24 cellular contexts compared by ENCODE assay signal in genomic region chr3:124107491-124107890, GRCh38.
DNase-seq lines count a peak whose midpoint lies in the region; ATAC-seq and TF ChIP-seq lines count a peak whose summit lies in the region.
"Had no signal": no experiment of that assay in that cellular context is flagged by ENCODE, and none has a peak within 500 bp of the region (broad histone marks: within the 10 kb centered on the region; RNA-seq: fewer than 3 reads in every experiment).

No MANE protein-coding gene starts in this region.

- 62 to 76% methylated on average over 1 of the region's 1 CpG for WGBS in GM23248 (ENCODE audit: low coverage in 1 of 2, low lambda C conversion rate in 2 of 2, missing lambda C conversion rate in 2 of 2), 2 experiments
- WGBS in smooth muscle cell (ENCODE audit: low lambda C conversion rate) = 72% methylated on average over 1 of the region's 1 CpG

- TF ChIP-seq CTCF in endothelial cell (IDR thresholded peaks at IDR 0.05; ENCODE audit: unreplicated experiment) (no peak), smooth muscle cell (IDR thresholded peaks at IDR 0.05; ENCODE audit: borderline replicate concordance, insufficient read depth, poor library complexity, severe bottlenecking) (no peak), type B pancreatic cell (conservative IDR thresholded peaks at IDR 0.05) (no peak)

- H3K4me1 Mint-ChIP-seq in endothelial cell (ENCODE audit: unreplicated experiment) = peaks cover 10% of the 10 kb centered on the region
- H3K4me1 Mint-ChIP-seq in effector memory CD8-positive, alpha-beta T cell (ENCODE audit: low read depth in 2 of 2) = no peaks in the 10 kb centered on the region
- no peaks in the 10 kb centered on the region for H3K4me1 Mint-ChIP-seq in type B pancreatic cell (ENCODE audit: unreplicated experiment)
- H3K4me1 Mint-ChIP-seq: immature natural killer cell, neural crest cell had no signal

- H2AFZ ChIP-seq in GM23248 = no peak overlapping the region
- no peak overlapping the region for H2AFZ ChIP-seq in smooth muscle cell (ENCODE audit: low read depth)

- H3K4me3 Mint-ChIP-seq in endothelial cell (ENCODE audit: unreplicated experiment) (no peak overlapping the region), type B pancreatic cell (no peak overlapping the region)
- no peak overlapping the region for H3K4me3 Mint-ChIP-seq in effector memory CD8-positive, alpha-beta T cell
- H3K4me3 Mint-ChIP-seq: activated T-helper 1 cell treated with anti-CD3 and anti-CD28 coated beads, Interleukin-12 subunit alpha, Interleukin-12 subunit beta, Interleukin-2, Interleukin-4 antibody, amounts not matched to agents 30 ng/mL and 10 ng/mL and 1 ng/mL, durations not matched to agents 14 hours and 24 hours and 36 hours; CD4-positive, alpha-beta T cell; immature natural killer cell; neural crest cell; stimulated activated naive CD8-positive, alpha-beta T cell treated with anti-CD3 and anti-CD28 coated beads, Interleukin-15, Interleukin-2, amounts not matched to agents 100 ng/mL and 50 ng/mL, for 24 hours had no signal

- peak overlapping the region; percentile 65 for H3K27ac Mint-ChIP-seq in endothelial cell (ENCODE audit: unreplicated experiment)
- no peak overlapping the region for H3K27ac Mint-ChIP-seq in effector memory CD8-positive, alpha-beta T cell
- H3K27ac Mint-ChIP-seq in type B pancreatic cell = no peak overlapping the region
- H3K27ac Mint-ChIP-seq: activated T-helper 1 cell treated with anti-CD3 and anti-CD28 coated beads, Interleukin-12 subunit alpha, Interleukin-12 subunit beta, Interleukin-2, Interleukin-4 antibody, amounts not matched to agents 30 ng/mL and 10 ng/mL and 1 ng/mL, durations not matched to agents 14 hours and 24 hours and 36 hours; CD4-positive, alpha-beta T cell; immature natural killer cell; stimulated activated naive CD8-positive, alpha-beta T cell treated with anti-CD3 and anti-CD28 coated beads, Interleukin-15, Interleukin-2, amounts not matched to agents 100 ng/mL and 50 ng/mL, for 24 hours had no signal

- H3K9me3 Mint-ChIP-seq in endothelial cell (ENCODE audit: unreplicated experiment) = no peaks in the 10 kb centered on the region
- H3K9me3 Mint-ChIP-seq in effector memory CD8-positive, alpha-beta T cell = no peaks in the 10 kb centered on the region
- H3K9me3 Mint-ChIP-seq in type B pancreatic cell = no peaks in the 10 kb centered on the region
- H3K9me3 Mint-ChIP-seq: activated T-helper 1 cell treated with anti-CD3 and anti-CD28 coated beads, Interleukin-12 subunit alpha, Interleukin-12 subunit beta, Interleukin-2, Interleukin-4 antibody, amounts not matched to agents 30 ng/mL and 10 ng/mL and 1 ng/mL, durations not matched to agents 14 hours and 24 hours and 36 hours; CD4-positive, alpha-beta T cell; immature natural killer cell had no signal

- in situ Hi-C loops in GM23248 (cut with MboI) = no loop called here

- peaks cover 9% of the 10 kb centered on the region for H3K36me3 Mint-ChIP-seq in endothelial cell (ENCODE audit: low read depth, unreplicated experiment)
- H3K36me3 Mint-ChIP-seq in effector memory CD8-positive, alpha-beta T cell (ENCODE audit: insufficient read depth) = no peaks in the 10 kb centered on the region
- no peaks in the 10 kb centered on the region for H3K36me3 Mint-ChIP-seq in type B pancreatic cell
- H3K36me3 Mint-ChIP-seq: immature natural killer cell had no signal

- DNase-seq in GM23248 (peak; percentile 40), MG63 (peak; percentile 61), endothelial cell (ENCODE audit: low spot score) (no peak), smooth muscle cell (lab: John Stamatoyannopoulos, UW; ENCODE audit: unreplicated experiment) (no peak), type B pancreatic cell (ENCODE audit: extremely low spot score, unreplicated experiment) (no peak)
- no peak for DNase-seq in effector memory CD8-positive, alpha-beta T cell
- DNase-seq: activated naive CD4-positive, alpha-beta T cell treated with anti-CD3 and anti-CD28 coated beads, Interleukin-2, amount 50 U/mL, for 16 hours; CD4-positive, alpha-beta T cell; DMS 273 treated with DMSO at 0.1 percent for 48 hours; hippocampal formation; immature natural killer cell; KG1; left lung; mucosa of descending colon; NCI-H146; stimulated activated CD4-positive, alpha-beta T cell treated with anti-CD3 and anti-CD28 coated beads, Interleukin-15, amount 100 ng/mL, for 24 hours; trophoblast cell had no signal

- no peak overlapping the region for H3K27ac ChIP-seq in GM23248
- peak overlapping the region; percentile 91 for H3K27ac ChIP-seq in smooth muscle cell (ENCODE audit: low read depth)
- H3K27ac ChIP-seq: epithelial cell of prostate, left lung, VCaP had no signal

- H3K36me3 ChIP-seq in GM23248 (ENCODE audit: low read depth) = no peaks in the 10 kb centered on the region
- no peaks in the 10 kb centered on the region for H3K36me3 ChIP-seq in MG63
- H3K36me3 ChIP-seq in smooth muscle cell (ENCODE audit: low read depth) = no peaks in the 10 kb centered on the region
- H3K36me3 ChIP-seq: left lung had no signal

- H3K4me3 ChIP-seq in GM23248 = no peak overlapping the region
- H3K4me3 ChIP-seq in MG63 = no peak overlapping the region
- H3K4me3 ChIP-seq in smooth muscle cell = no peak overlapping the region
- H3K4me3 ChIP-seq: left lung, mucosa of descending colon had no signal

- H3K27me3 ChIP-seq in GM23248 (replicated peaks; ENCODE audit: insufficient read depth) (no peaks in the 10 kb centered on the region), MG63 (0 out of 2 replicates have a peak, but pooled peaks cover 5% of the 10 kb centered on the region), smooth muscle cell (ENCODE audit: low read depth) (no peaks in the 10 kb centered on the region)
- H3K27me3 ChIP-seq: left lung had no signal

- H3K4me2 ChIP-seq in GM23248 (ENCODE audit: unreplicated experiment) (peak overlapping the region; percentile 35), smooth muscle cell (peak overlapping the region; percentile 73)

- H3K9me3 ChIP-seq in GM23248 (ENCODE audit: low read depth) = no peaks in the 10 kb centered on the region
- no peaks in the 10 kb centered on the region for H3K9me3 ChIP-seq in MG63
- H3K9me3 ChIP-seq in smooth muscle cell (replicated peaks; ENCODE audit: low read depth) = no peaks in the 10 kb centered on the region
- H3K9me3 ChIP-seq: left lung, mucosa of descending colon had no signal

- ATAC-seq in GM19351 (IDR thresholded peaks at IDR 0.05; ENCODE audit: unreplicated experiment) (no peak), GM19395 (IDR thresholded peaks at IDR 0.05; ENCODE audit: unreplicated experiment) (no peak)
- ATAC-seq in effector memory CD8-positive, alpha-beta T cell (replicated peaks) = no peak
- ATAC-seq: left lung, mucosa of descending colon had no signal

- H3K27me3 Mint-ChIP-seq in endothelial cell (ENCODE audit: unreplicated experiment) (no peaks in the 10 kb centered on the region), type B pancreatic cell (no peaks in the 10 kb centered on the region)
- H3K27me3 Mint-ChIP-seq in effector memory CD8-positive, alpha-beta T cell = peaks cover 0 to under 1% of the 10 kb centered on the region in 2 donors

- H3K4me1 ChIP-seq in GM23248 (ENCODE audit: insufficient read depth) (peaks cover 13% of the 10 kb centered on the region), smooth muscle cell (ENCODE audit: low read depth) (peaks cover 7% of the 10 kb centered on the region)
- H3K4me1 ChIP-seq: left lung had no signal

- peaks cover 9% of the 10 kb centered on the region; the same call in 1 of the 2 replicates for H3F3A ChIP-seq in GM23248 (ENCODE audit: insufficient read depth)
- peaks cover 33% of the 10 kb centered on the region for H3F3A ChIP-seq in smooth muscle cell (ENCODE audit: low read depth)

- H4K20me1 ChIP-seq in GM23248 (ENCODE audit: insufficient read depth) (no peaks in the 10 kb centered on the region), smooth muscle cell (ENCODE audit: low read depth) (peaks cover 14% of the 10 kb centered on the region)

- H3K9ac ChIP-seq in GM23248 = no peak overlapping the region
- H3K9ac ChIP-seq in smooth muscle cell (ENCODE audit: low read depth) = peak overlapping the region; percentile 54

- H3K9me2 ChIP-seq in GM23248 (ENCODE audit: insufficient read depth) = no peaks in the 10 kb centered on the region

- no peaks in the 10 kb centered on the region for H3K79me2 ChIP-seq in GM23248 (ENCODE audit: insufficient read depth)
- peaks cover 15% of the 10 kb centered on the region for H3K79me2 ChIP-seq in smooth muscle cell (ENCODE audit: low read depth)

Comparison
In these comparisons a context has a peak if more than half of its experiments do, and no peak if none do; other contexts are left out.
1. DNase-seq: peak in GM23248 (single experiment) and MG63 (single experiment); none in endothelial cell (single experiment), smooth muscle cell (single experiment), effector memory CD8-positive, alpha-beta T cell (0 of 3) and type B pancreatic cell (single experiment).